19 cellular contexts compared by ENCODE assay signal in the genomic region with DNA sequence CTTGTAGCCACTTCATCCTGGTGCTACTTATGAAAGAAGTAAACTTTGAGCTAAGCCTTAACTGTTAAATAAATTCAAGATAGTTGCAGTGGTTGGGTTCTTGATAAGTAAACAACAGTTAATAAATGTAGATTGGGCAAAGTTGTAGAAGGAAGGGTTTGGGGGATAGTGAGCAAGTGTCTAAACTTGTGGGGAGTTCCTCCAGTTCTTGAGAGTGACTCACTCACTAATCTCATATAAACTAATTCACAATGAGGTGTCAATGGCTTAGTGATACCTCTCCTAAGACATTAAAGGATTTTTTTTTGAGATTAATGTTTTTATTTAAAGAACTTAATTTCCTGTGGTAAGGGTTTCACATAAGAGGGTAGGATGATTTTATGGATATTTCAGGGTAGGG.
"Had no signal": no experiment of that assay in that cellular context is flagged by ENCODE, and none has a peak within 500 bp of the region (broad histone marks: within the 10 kb centered on the region; RNA-seq: fewer than 3 reads in every experiment).

No MANE protein-coding gene starts in this region.

- H3K4me1 ChIP-seq: SJSA1 had no signal

- FAIRE-seq: RCC 7860 had no signal

- H3K27me3 ChIP-seq: MG63, SJSA1 had no signal

- DNase-seq: KBM-7, MG63, NCI-H1092 treated with DMSO at 0.1 percent for 48 hours, NCI-H1436, NCI-H187, NCI-H2029, NCI-H2081 treated with DMSO at 0.1 percent for 48 hours, NCI-H2171, NCI-H226, NCI-H446, NCI-H510A, NCI-H524 treated with DMSO at 0.1 percent for 48 hours, NCI-H69, NCI-H774, RPMI8226, SHP77 had no signal

- H3K4me3 ChIP-seq: MG63, SJSA1, SK-N-MC had no signal

- H3K9me3 ChIP-seq: MG63, SJSA1 had no signal

- H3K27ac ChIP-seq: SJSA1, SK-N-MC had no signal

- H3K36me3 ChIP-seq: MG63, SJSA1 had no signal
